27 cellular contexts compared by ENCODE assay signal in genomic region chr5:180922932-180923331, GRCh38.
"Had no signal": no experiment of that assay in that cellular context is flagged by ENCODE, and none has a peak within 500 bp of the region (broad histone marks: within the 10 kb centered on the region; RNA-seq: fewer than 3 reads in every experiment).

No MANE protein-coding gene starts in this region.

- DNase-seq: stimulated activated CD4-positive, alpha-beta T cell treated with anti-CD3 and anti-CD28 coated beads, Interleukin-2, amount 100 ng/mL, for 48 hours; stimulated activated CD4-positive, alpha-beta T cell treated with anti-CD3 and anti-CD28 coated beads, Interleukin-4, amount 100 ng/mL, for 1 hour; stimulated activated CD4-positive, alpha-beta T cell treated with anti-CD3 and anti-CD28 coated beads, Interleukin-4, amount 100 ng/mL, for 24 hours; stimulated activated CD4-positive, alpha-beta T cell treated with anti-CD3 and anti-CD28 coated beads, Interleukin-4, amount 100 ng/mL, for 4 hours; stimulated activated CD8-positive, alpha-beta memory T cell treated with anti-CD3 and anti-CD28 coated beads, Interleukin-4, amount 100 ng/mL, for 48 hours; stimulated activated naive B cell treated with anti-CD40 and anti-IgM and Interleukin-4, amounts not matched to agents 10 μg/mL and 1 μg/mL and 100 μg/mL, for 72 hours; stimulated activated naive CD4-positive, alpha-beta T cell; stimulated activated naive CD4-positive, alpha-beta T cell treated with Interleukin-2 at 50 U/mL for 16 hours; stimulated activated naive CD8-positive, alpha-beta T cell treated with anti-CD3 and anti-CD28 coated beads, Interleukin-15, amount 100 ng/mL, for 72 hours; stimulated activated naive CD8-positive, alpha-beta T cell treated with anti-CD3 and anti-CD28 coated beads, Interleukin-15, Interleukin-2, amounts not matched to agents 100 U/mL and 50 U/mL, for 24 hours; stomach; substantia nigra; testis; thyroid gland; tibial artery; transverse colon; trophoblast cell; upper lobe of left lung; upper lobe of right lung; uterus had no signal

- FAIRE-seq: urothelium cell line had no signal

- H3K4me3 ChIP-seq: stomach, suprapubic skin, testis, thoracic aorta, thyroid gland, tibial artery, tibial nerve, transverse colon, upper lobe of left lung, upper lobe of right lung, uterus, vagina had no signal

- H3K27me3 ChIP-seq: stomach, testis, thyroid gland, tibial artery, tibial nerve, upper lobe of left lung, upper lobe of right lung, vagina had no signal

- ATAC-seq: stimulated activated effector memory CD8-positive, alpha-beta T cell treated with anti-CD3 and anti-CD28 coated beads, Interleukin-12 subunit alpha, Interleukin-12 subunit beta, amount 100 ng/mL, for 72 hours; stimulated activated memory B cell treated with anti-CD40 and anti-IgM and Interleukin-4, amounts not matched to agents 10 μg/mL and 1 μg/mL and 100 μg/mL, for 72 hours; stimulated activated naive B cell treated with anti-CD40 and anti-IgM and Interleukin-4, amounts not matched to agents 10 μg/mL and 1 μg/mL and 100 μg/mL, for 72 hours; stimulated activated naive CD8-positive, alpha-beta T cell treated with anti-CD3 and anti-CD28 coated beads, Interleukin-15, amount 100 ng/mL, for 72 hours; stimulated activated naive CD8-positive, alpha-beta T cell treated with anti-CD3 and anti-CD28 coated beads, Interleukin-15, Interleukin-2, amounts not matched to agents 100 U/mL and 50 U/mL, for 24 hours; upper lobe of right lung had no signal

- H3K36me3 ChIP-seq: stomach, suprapubic skin, thoracic aorta, thyroid gland, tibial artery, tibial nerve, transverse colon, upper lobe of left lung, upper lobe of right lung, uterus, vagina had no signal

- H3K4me1 ChIP-seq: stomach, suprapubic skin, testis, thyroid gland, tibial artery, tibial nerve, transverse colon, upper lobe of left lung, upper lobe of right lung, uterus, vagina had no signal

- H3K9me3 ChIP-seq: testis, thyroid gland had no signal

- H3K27ac ChIP-seq: stomach, suprapubic skin, testis, thoracic aorta, thyroid gland, tibial artery, tibial nerve, transverse colon, upper lobe of left lung, upper lobe of right lung, uterus, vagina had no signal
